In genomic region chr10:11684717-11685645, GRCh38 we compare ENCODE assay signal across 8 cellular contexts. TPM values are rescaled to one million over a fixed set of nuclear protein-coding genes. Genes with fewer than 3 reads are reported as not detected.
DNase-seq lines count a peak whose midpoint lies in the region; ATAC-seq and TF ChIP-seq lines count a peak whose summit lies in the region.

No MANE protein-coding gene starts in this region.

- WGBS in esophagus, 2 donors: 11 to 26% methylated on average over 26 of the region's 26 CpGs

- DNase-seq in GM10248 (ENCODE audit: extremely low spot score): peak; percentile 75
- DNase-seq in H7: peak; percentile 61
- peak; percentile 84 for DNase-seq in MM.1S
- DNase-seq in activated CD8-positive, alpha-beta memory T cell treated with anti-CD3 and anti-CD28 coated beads for 48 hours (ENCODE audit: low read depth in 2 of 3, low spot score in 2 of 3): peak in 2 of 3 experiments; percentile 19 to 27
- peak; percentile 45 to 89 (median 83) for DNase-seq in naive thymus-derived CD4-positive, alpha-beta T cell
- DNase-seq in stimulated activated naive CD8-positive, alpha-beta T cell treated with anti-CD3 and anti-CD28 coated beads, Interleukin-15, amount 100 ng/mL, for 72 hours: peak; percentile 60 to 78
- DNase-seq in NCI-H1694 treated with DMSO at 0.1 percent for 48 hours (lab: John Stamatoyannopoulos, UW): no peak

- peaks cover 14% of the 10 kb centered on the region for H3F3A ChIP-seq in MM.1S (ENCODE audit: insufficient read depth, low read length)

- H3K4me3 ChIP-seq in H7 (ENCODE audit: insufficient read depth, low read depth, low read length) (no peak overlapping the region), MM.1S (ENCODE audit: low read length) (peak overlapping the region; percentile 55), esophagus (ENCODE audit: low read depth in 1 of 2, low read length in 2 of 2) (peak overlapping the region; percentile 11 to 39)
- H3K4me3 ChIP-seq in naive thymus-derived CD4-positive, alpha-beta T cell (ENCODE audit: low read length): peak overlapping the region; percentile 49

- no peaks in the 10 kb centered on the region; the same call in 1 of the 2 replicates for H3K27me3 ChIP-seq in H7 (ENCODE audit: control insufficient read depth, insufficient read depth, low read length)
- peaks cover 4% of the 10 kb centered on the region for H3K27me3 ChIP-seq in MM.1S (replicated peaks; ENCODE audit: insufficient read depth, low read length)
- H3K27me3 ChIP-seq in esophagus (ENCODE audit: control insufficient read depth in 1 of 2, insufficient read depth in 2 of 2, low read length in 2 of 2): no peaks in the 10 kb centered on the region
- H3K27me3 ChIP-seq in naive thymus-derived CD4-positive, alpha-beta T cell (ENCODE audit: control insufficient read depth in 2 of 2, insufficient read depth in 2 of 2, low read length in 2 of 2): no peaks in the 10 kb centered on the region

- intact Hi-C loops in naive thymus-derived CD4-positive, alpha-beta T cell (cut with micrococcal nuclease): loop anchor here (1.0 to 10.0 kb wide), 13 partner anchors 12 to 760 kb away; partner anchors contain the start of genes DHTKD1 (in 1 of the 2), ECHDC3 (in 1 of the 2), UPF2 (in 1 of the 2) and USP6NL (in 1 of the 2)

- H3K36me3 ChIP-seq in H7 (replicated peaks; ENCODE audit: control insufficient read depth, insufficient read depth, low read length) (no peaks in the 10 kb centered on the region), MM.1S (replicated peaks; ENCODE audit: insufficient read depth, low read length) (no peaks in the 10 kb centered on the region), esophagus (ENCODE audit: control insufficient read depth in 2 of 2, insufficient read depth in 2 of 2, low read length in 1 of 2) (no peaks in the 10 kb centered on the region)
- no peaks in the 10 kb centered on the region for H3K36me3 ChIP-seq in naive thymus-derived CD4-positive, alpha-beta T cell (ENCODE audit: control insufficient read depth in 2 of 3, insufficient read depth in 3 of 3, low read length in 3 of 3)

- peaks cover 18% of the 10 kb centered on the region for H3K4me1 ChIP-seq in MM.1S (ENCODE audit: low read length)
- H3K4me1 ChIP-seq in esophagus (ENCODE audit: control insufficient read depth in 2 of 2, insufficient read depth in 2 of 2, low read length in 1 of 2): peaks cover 2 to 20% of the 10 kb centered on the region in 2 donors
- peaks cover 26 to 51% of the 10 kb centered on the region in 2 donors for H3K4me1 ChIP-seq in naive thymus-derived CD4-positive, alpha-beta T cell (ENCODE audit: control insufficient read depth in 2 of 2, insufficient read depth in 2 of 2, low read length in 2 of 2)

- no peaks in the 10 kb centered on the region for H3K36me3 Mint-ChIP-seq in naive thymus-derived CD4-positive, alpha-beta T cell

- H3K27me3 Mint-ChIP-seq in naive thymus-derived CD4-positive, alpha-beta T cell: peaks cover 0 to 67% (median 0%) of the 10 kb centered on the region in 5 donors
- peaks cover 17% of the 10 kb centered on the region for H3K27me3 Mint-ChIP-seq in stimulated activated naive CD8-positive, alpha-beta T cell treated with anti-CD3 and anti-CD28 coated beads, Interleukin-15, amount 100 ng/mL, for 72 hours

- no peaks in the 10 kb centered on the region for H3K9me3 ChIP-seq in MM.1S (replicated peaks; ENCODE audit: insufficient read depth, low read length)
- no peaks in the 10 kb centered on the region for H3K9me3 ChIP-seq in esophagus (ENCODE audit: control insufficient read depth in 2 of 2, insufficient read depth in 1 of 2, low read depth in 1 of 2, low read length in 1 of 2)
- H3K9me3 ChIP-seq in naive thymus-derived CD4-positive, alpha-beta T cell (ENCODE audit: control insufficient read depth in 2 of 3, low read length in 3 of 3): no peaks in the 10 kb centered on the region

- H3K27ac ChIP-seq in MM.1S (ENCODE audit: low read length) (peak overlapping the region; percentile 96), esophagus (ENCODE audit: low read depth in 2 of 2, low read length in 1 of 2) (peak overlapping the region; percentile 96 to 99)
- H3K27ac ChIP-seq in naive thymus-derived CD4-positive, alpha-beta T cell (ENCODE audit: low read depth, low read length): peak overlapping the region; percentile 78

- TF ChIP-seq CTCF in GM10248 (IDR thresholded peaks at IDR 0.05; ENCODE audit: control extremely low read depth, extremely low read depth, low read depth, missing control alignments) (no peak), MM.1S (IDR thresholded peaks at IDR 0.05; ENCODE audit: low read length) (no peak)

- ATAC-seq in naive thymus-derived CD4-positive, alpha-beta T cell: peak; percentile 86
- ATAC-seq in stimulated activated naive CD8-positive, alpha-beta T cell treated with anti-CD3 and anti-CD28 coated beads, Interleukin-15, amount 100 ng/mL, for 72 hours: peak; percentile 92

- peaks cover 25 to 85% (median 78%) of the 10 kb centered on the region in 7 donors for H3K4me1 Mint-ChIP-seq in naive thymus-derived CD4-positive, alpha-beta T cell
- peaks cover 68% of the 10 kb centered on the region for H3K4me1 Mint-ChIP-seq in stimulated activated naive CD8-positive, alpha-beta T cell treated with anti-CD3 and anti-CD28 coated beads, Interleukin-15, amount 100 ng/mL, for 72 hours

- H3K9ac ChIP-seq in MM.1S (ENCODE audit: low read length): peak overlapping the region; percentile 61

- peak overlapping the region; percentile 81 for H2AFZ ChIP-seq in MM.1S (ENCODE audit: low read length)

- H3K27ac Mint-ChIP-seq in naive thymus-derived CD4-positive, alpha-beta T cell: peak overlapping the region; percentile 92 to 99 (median 97)
- H3K27ac Mint-ChIP-seq in stimulated activated naive CD8-positive, alpha-beta T cell treated with anti-CD3 and anti-CD28 coated beads, Interleukin-15, amount 100 ng/mL, for 72 hours: peak overlapping the region; percentile 95 to 97

- no peaks in the 10 kb centered on the region for H3K79me2 ChIP-seq in MM.1S (ENCODE audit: low read length)

- no peaks in the 10 kb centered on the region for H4K20me1 ChIP-seq in MM.1S (ENCODE audit: insufficient read depth, low read length)

- no peaks in the 10 kb centered on the region for H3K9me3 Mint-ChIP-seq in naive thymus-derived CD4-positive, alpha-beta T cell
- no peaks in the 10 kb centered on the region for H3K9me3 Mint-ChIP-seq in stimulated activated naive CD8-positive, alpha-beta T cell treated with anti-CD3 and anti-CD28 coated beads, Interleukin-15, amount 100 ng/mL, for 72 hours

- CTCF ChIA-PET in GM10248 (lab: Yijun Ruan, JAX): interaction anchor here (1.0 to 2.7 kb wide), 6 partner anchors 10 to 152 kb away, joined by 3 to 10 read pairs (median 3); no protein-coding TSS in a partner anchor
- CTCF ChIA-PET in naive thymus-derived CD4-positive, alpha-beta T cell (lab: Charles Lee): interaction anchor here (0.5 to 1.2 kb wide), 6 partner anchors 10 to 73 kb away, joined by 3 to 4 read pairs (median 3); no protein-coding TSS in a partner anchor

- POLR2A ChIA-PET in GM10248 (lab: Yijun Ruan, JAX): no interaction called here
- POLR2A ChIA-PET in naive thymus-derived CD4-positive, alpha-beta T cell (lab: Charles Lee): interaction anchor here (0.6 to 4.5 kb wide), 11 partner anchors 8 to 522 kb away, joined by 3 to 19 read pairs (median 3); partner anchors contain the start of gene NUDT5

- H3K4me3 Mint-ChIP-seq in naive thymus-derived CD4-positive, alpha-beta T cell: peak overlapping the region; percentile 82 to 91 (median 89)
- H3K4me3 Mint-ChIP-seq in stimulated activated naive CD8-positive, alpha-beta T cell treated with anti-CD3 and anti-CD28 coated beads, Interleukin-15, amount 100 ng/mL, for 72 hours: peak overlapping the region; percentile 91 to 94

- H3K4me2 ChIP-seq in MM.1S (ENCODE audit: low read depth, low read length): peak overlapping the region; percentile 84

- no peaks in the 10 kb centered on the region for H3K9me2 ChIP-seq in MM.1S (replicated peaks; ENCODE audit: insufficient read depth, low read length)

RNA-seq across cellular contexts. Expression of gene ECHDC3, which starts 57.2 kb away (rescaled TPM):
- total RNA-seq in H7 (2014; rRNA removed; shearing (Covaris generic)): 57.9 and 59.7 TPM in 2 replicates
- 10 to 100 TPM; 23.7 to 36.5 TPM for polyA plus RNA-seq in esophagus
- 1 to 10 TPM in 1 of 5 experiments, under 1 TPM in 1, not detected in 3; 0.74 to 2.5 TPM for total RNA-seq in naive thymus-derived CD4-positive, alpha-beta T cell
- polyA plus RNA-seq in naive thymus-derived CD4-positive, alpha-beta T cell: under 1 TPM; 0.36 to 0.39 TPM

Comparison
In these comparisons a context has a peak if more than half of its experiments do, and no peak if none do; other contexts are left out.
1. RNA of gene ECHDC3, which starts 57.2 kb away (total RNA-seq): 57.9 to 59.7 TPM in H7; 0.74 to 2.5 TPM in naive thymus-derived CD4-positive, alpha-beta T cell; every median in the first group is over 10 times any median in the second.
2. Peak in every context shown above with its lines, with median percentiles within 50 percentile points of each other: H3K27ac ChIP-seq.